In the genomic region with DNA sequence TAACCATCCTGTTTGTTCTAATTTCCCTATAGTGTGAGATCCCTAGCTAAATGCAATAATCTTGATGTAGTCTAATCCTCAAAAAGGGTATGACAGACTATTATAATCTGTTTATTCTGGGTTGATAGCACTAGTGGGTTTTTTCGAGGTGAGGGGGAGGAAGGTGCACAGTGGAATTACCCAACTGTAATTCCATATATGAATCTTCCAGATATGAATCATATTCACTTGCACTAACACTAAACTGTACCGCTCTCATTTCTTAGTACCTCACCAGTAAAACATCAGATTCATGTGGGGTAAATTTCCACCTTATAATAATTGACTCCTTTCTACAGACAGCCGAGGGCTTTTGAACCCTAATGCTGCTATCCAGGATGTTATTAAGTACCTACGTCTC, we compare ENCODE assay signal across 14 cellular contexts. TPM values are rescaled to one million over a fixed set of nuclear protein-coding genes. Genes with fewer than 3 reads are reported as not detected.
A peak's percentile ranks its signal among the peaks of the same experiment; 100 is the strongest.
DNase-seq lines count a peak whose midpoint lies in the region; ATAC-seq, FAIRE-seq and TF ChIP-seq lines count a peak whose summit lies in the region.
"Had no signal": no experiment of that assay in that cellular context is flagged by ENCODE, and none has a peak within 500 bp of the region (broad histone marks: within the 10 kb centered on the region; RNA-seq: fewer than 3 reads in every experiment).

No MANE protein-coding gene starts in this region.

- no peaks in the 10 kb centered on the region for H3K27me3 ChIP-seq in OCI-LY3 (ENCODE audit: low read depth, low read length)

- peaks cover 82% of the 10 kb centered on the region for H3K79me2 ChIP-seq in OCI-LY3 (ENCODE audit: low read length)

- peak overlapping the region; percentile 70 for H3K27ac ChIP-seq in OCI-LY3 (ENCODE audit: low read length)
- H3K27ac ChIP-seq: BLaER1 treated with 17β-estradiol and CSF1 and Interleukin-3, amounts not matched to agents 10 nM and 100 nM had no signal

- ATAC-seq in GM19035 (IDR thresholded peaks at IDR 0.05; ENCODE audit: unreplicated experiment) (peak; percentile 35), HG02870 (IDR thresholded peaks at IDR 0.05; ENCODE audit: unreplicated experiment) (peak; percentile 49), HG03025 (IDR thresholded peaks at IDR 0.05; ENCODE audit: low FRiP score, unreplicated experiment) (no peak), left cardiac atrium (no peak)

- no peak for DNase-seq in GM12892 (ENCODE audit: insufficient read length)
- no peak for DNase-seq in effector CD8-positive, alpha-beta T cell (lab: John Stamatoyannopoulos, UW)
- no peak for DNase-seq in nucleus accumbens (lab: John Stamatoyannopoulos, UW)
- no peak for DNase-seq in left cardiac atrium
- DNase-seq: aorta, NCI-H2107, retina had no signal

- no peak for TF ChIP-seq POLR2A in GM12892 (IDR thresholded peaks at IDR 0.05; ENCODE audit: low read depth, low read length)

- intact Hi-C loops in left cardiac atrium (cut with DNase I), result no loop called here

- no peaks in the 10 kb centered on the region for H3K9me3 ChIP-seq in OCI-LY3 (ENCODE audit: insufficient read depth, low read length)
- H3K9me3 ChIP-seq: BLaER1 treated with 17β-estradiol and CSF1 and Interleukin-3, amounts not matched to agents 10 nM and 100 nM; HAP-1 had no signal

- no peak overlapping the region for H2AFZ ChIP-seq in OCI-LY3 (ENCODE audit: low read depth, low read length)

- peak overlapping the region; percentile 74 for H3K4me2 ChIP-seq in OCI-LY3 (ENCODE audit: low read length)
- H3K4me2 ChIP-seq: BLaER1 treated with 17β-estradiol and CSF1 and Interleukin-3, amounts not matched to agents 10 nM and 100 nM had no signal

- H3K36me3 ChIP-seq in OCI-LY3 (replicated peaks; ENCODE audit: low read depth, low read length), result no peaks in the 10 kb centered on the region
- H3K36me3 ChIP-seq: HAP-1 had no signal

- H3K9ac ChIP-seq in OCI-LY3 (ENCODE audit: low read length), result peak overlapping the region; percentile 27; the same call in 1 of the 2 replicates
- H3K9ac ChIP-seq: BLaER1 treated with 17β-estradiol and CSF1 and Interleukin-3, amounts not matched to agents 10 nM and 100 nM had no signal

- no peak for TF ChIP-seq CTCF in OCI-LY3 (IDR thresholded peaks at IDR 0.05; ENCODE audit: low read depth, low read length)

- H4K20me1 ChIP-seq in OCI-LY3 (ENCODE audit: insufficient read depth, low read length), result peaks cover 4% of the 10 kb centered on the region; the same call in 1 of the 2 replicates

- peak; percentile 44 for FAIRE-seq in GM12892 (lab: Jason Lieb, UNC)
- FAIRE-seq: urothelium cell line had no signal

- peaks cover 99% of the 10 kb centered on the region for H3K4me1 ChIP-seq in OCI-LY3 (ENCODE audit: low read length)

- peak overlapping the region; percentile 38 for H3K4me3 ChIP-seq in OCI-LY3 (ENCODE audit: low read length)
- H3K4me3 ChIP-seq: BLaER1 treated with 17β-estradiol and CSF1 and Interleukin-3, amounts not matched to agents 10 nM and 100 nM; HAP-1 had no signal

RNA-seq across cellular contexts. Expression of gene NCOA7, which starts 16.5 kb away (rescaled TPM):
- polyA plus RNA-seq in GM12892 (2012; ENCODE audit: missing spikeins), result 37.6 TPM
- 10 to 100 TPM; 18.4 to 24.8 TPM for total RNA-seq in left cardiac atrium

RNA-seq across cellular contexts. Expression of gene HEY2, which starts 57.9 kb away (rescaled TPM):
- polyA plus RNA-seq in GM12892 (2012; ENCODE audit: missing spikeins), result not detected
- total RNA-seq in left cardiac atrium, result 1 to 10 TPM; 2.1 to 2.5 TPM

Comparison
In these comparisons a context has a peak if more than half of its experiments do, and no peak if none do; other contexts are left out.
1. ATAC-seq: peak in GM19035 (single experiment) and HG02870 (single experiment); none in HG03025 (single experiment) and left cardiac atrium (0 of 2).